ENCODE assay signal across 8 cellular contexts in the genomic region with DNA sequence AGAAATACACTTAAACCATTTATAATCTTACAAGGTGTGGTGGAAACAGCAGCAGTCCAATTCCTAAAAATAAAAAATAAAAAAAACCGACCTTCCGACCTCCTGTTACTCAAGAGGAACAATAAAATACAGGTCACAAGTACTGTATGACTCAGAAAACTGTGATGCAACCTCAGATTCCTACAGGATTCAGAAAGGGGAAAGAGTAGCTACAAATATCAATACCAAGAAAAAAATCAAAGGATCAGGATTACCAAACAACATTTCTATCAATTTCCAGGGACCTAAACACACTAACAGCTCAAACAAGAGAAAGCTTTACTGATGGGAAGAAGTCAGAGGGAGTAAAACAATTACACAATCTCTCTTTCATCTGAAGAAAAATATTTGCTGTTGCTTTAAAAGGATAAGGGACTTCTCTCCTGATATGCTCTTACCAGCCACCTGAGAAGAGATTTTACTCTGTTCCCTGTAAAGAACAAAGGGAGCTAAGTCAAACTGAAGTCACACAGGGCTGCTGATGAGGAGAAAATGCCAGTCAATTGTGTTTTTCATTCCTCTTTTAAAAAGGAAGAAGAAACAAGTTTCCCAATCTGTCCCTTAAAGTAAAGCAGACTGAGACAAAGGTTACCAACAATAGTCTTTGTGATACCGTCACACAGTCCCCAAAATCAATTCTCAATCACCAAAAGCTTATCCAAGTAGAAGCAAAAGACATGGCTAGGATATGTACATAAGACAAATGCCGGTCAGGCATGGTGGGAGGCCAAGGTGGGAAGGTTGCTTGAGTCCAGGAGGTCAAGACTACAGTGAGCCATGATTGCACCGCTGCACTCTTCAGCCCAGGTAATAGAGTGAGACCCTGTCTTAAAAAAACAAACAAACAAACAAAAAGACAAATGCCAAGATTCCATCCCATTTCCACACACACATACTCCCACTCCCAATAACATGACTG. TPM values are rescaled to one million over a fixed set of nuclear protein-coding genes. Genes with fewer than 3 reads are reported as not detected.
DNase-seq lines count a peak whose midpoint lies in the region; ATAC-seq and TF ChIP-seq lines count a peak whose summit lies in the region.

No MANE protein-coding gene starts in this region.

- H3K9me3 ChIP-seq in SK-N-SH (no peaks in the 10 kb centered on the region), psoas muscle (no peaks in the 10 kb centered on the region)

- TF ChIP-seq RAD21 in SK-N-SH (IDR thresholded peaks at IDR 0.05; ENCODE audit: low read length), result no peak

- no peak for TF ChIP-seq CTCF in SK-N-SH (IDR thresholded peaks at IDR 0.05)
- no peak for TF ChIP-seq CTCF in fibroblast of the aortic adventitia (IDR thresholded peaks at IDR 0.05; ENCODE audit: insufficient read depth, low read length)
- no peak for TF ChIP-seq CTCF in psoas muscle (IDR thresholded peaks at IDR 0.05)

- peaks cover 96% of the 10 kb centered on the region for H3K79me2 ChIP-seq in SK-N-SH (ENCODE audit: insufficient read depth)

- peak overlapping the region; percentile 23 to 81; a peak in 3 of 4 replicates for H3K27ac ChIP-seq in SK-N-SH (ENCODE audit: low read depth in 2 of 2, low read length in 1 of 2)
- peak overlapping the region; percentile 83 for H3K27ac ChIP-seq in psoas muscle

- no peak overlapping the region for H2AFZ ChIP-seq in SK-N-SH (ENCODE audit: low read depth)

- intact Hi-C loops in psoas muscle (cut with DNase I), result loop anchor here in 1 of 2 donors (5.0 kb wide), 2 partner anchors 38 to 63 kb away; partner anchors contain the start of genes AMBRA1, ATG13 and HARBI1

- H3K27me3 ChIP-seq in SK-N-SH (ENCODE audit: insufficient read depth) (no peaks in the 10 kb centered on the region), psoas muscle (ENCODE audit: insufficient read depth in 3 of 3, low read length in 2 of 3) (no peaks in the 10 kb centered on the region)

- TF ChIP-seq EP300 in SK-N-SH (IDR thresholded peaks at IDR 0.05; ENCODE audit: borderline replicate concordance in 1 of 2, low read depth in 1 of 2, low read length in 1 of 2), result no peak

- WGBS in SK-N-SH (ENCODE audit: low lambda C conversion rate), result 57% methylated on average over 5 of the region's 5 CpGs
- WGBS in psoas muscle, 3 donors, result 50 to 55% (median 51%) methylated on average over 5 of the region's 5 CpGs

- no peak for DNase-seq in T-helper 1 cell
- no peak for DNase-seq in SK-N-SH
- peak; percentile 89 for DNase-seq in fibroblast of the aortic adventitia (ENCODE audit: low read depth)
- DNase-seq in psoas muscle, result no peak
- no peak for DNase-seq in RPMI8226
- DNase-seq in NCI-H774 (lab: John Stamatoyannopoulos, UW), result no peak

- H3K36me3 ChIP-seq in SK-N-SH (replicated peaks in 1 of 2; ENCODE audit: control insufficient read depth in 1 of 2, insufficient read depth in 2 of 2, low read length in 1 of 2) (no peaks in the 10 kb centered on the region), psoas muscle (ENCODE audit: insufficient read depth in 1 of 2, low read depth in 1 of 2) (no peaks in the 10 kb centered on the region)

- POLR2A ChIA-PET in SK-N-SH (lab: Yijun Ruan, JAX), result no interaction called here

- H3K27ac Mint-ChIP-seq in T-helper 1 cell treated with Interleukin-12 subunit alpha and Interleukin-12 subunit beta and Interleukin-4 antibody, amounts not matched to agents 30 μg/mL and 1 μg/mL, for 36 hours, result peak overlapping the region; percentile 68

- peak overlapping the region; percentile 35 for H3K4me3 Mint-ChIP-seq in T-helper 1 cell treated with Interleukin-12 subunit alpha and Interleukin-12 subunit beta and Interleukin-4 antibody, amounts not matched to agents 30 μg/mL and 1 μg/mL, for 36 hours

- H4K20me1 ChIP-seq in SK-N-SH (ENCODE audit: insufficient read depth), result peaks cover 29% of the 10 kb centered on the region

- H3K4me2 ChIP-seq in SK-N-SH, result peak overlapping the region; percentile 61

- peaks cover 5% of the 10 kb centered on the region for H3K36me3 Mint-ChIP-seq in T-helper 1 cell treated with Interleukin-12 subunit alpha and Interleukin-12 subunit beta and Interleukin-4 antibody, amounts not matched to agents 30 μg/mL and 1 μg/mL, for 36 hours (ENCODE audit: low read depth)

- peaks cover 11% of the 10 kb centered on the region for H3F3A ChIP-seq in SK-N-SH (replicated peaks; ENCODE audit: insufficient read depth)

- CTCF ChIA-PET in SK-N-SH (lab: Yijun Ruan, JAX), result interaction anchor here (0.9 to 2.0 kb wide), 5 partner anchors 11 to 165 kb away, joined by 3 to 5 read pairs (median 4); no protein-coding TSS in a partner anchor

- H3K9ac ChIP-seq in SK-N-SH, result peak overlapping the region; percentile 28; the same call in 1 of the 2 replicates

- H3K4me3 ChIP-seq in SK-N-SH (ENCODE audit: low read depth in 2 of 2, low read length in 1 of 2), result no peak overlapping the region
- no peak overlapping the region for H3K4me3 ChIP-seq in fibroblast of the aortic adventitia (ENCODE audit: low read depth, low read length)
- H3K4me3 ChIP-seq in psoas muscle, result peak overlapping the region; percentile 3

- ATAC-seq in psoas muscle (peak; percentile 80 to 93 (median 86)), GM19035 (IDR thresholded peaks at IDR 0.05; ENCODE audit: unreplicated experiment) (no peak)

- H3K4me1 ChIP-seq in SK-N-SH (ENCODE audit: control insufficient read depth in 1 of 2, insufficient read depth in 2 of 2, low read depth in 1 of 2, low read length in 1 of 2) (peaks cover 0 to 32% of the 10 kb centered on the region in 2 experiments; a peak in 3 of 4 replicates), psoas muscle (peaks cover 35% of the 10 kb centered on the region)

- H3K4me1 Mint-ChIP-seq in T-helper 1 cell treated with Interleukin-12 subunit alpha and Interleukin-12 subunit beta and Interleukin-4 antibody, amounts not matched to agents 30 μg/mL and 1 μg/mL, for 36 hours (ENCODE audit: low read depth), result peaks cover 34% of the 10 kb centered on the region

- H3K9me3 Mint-ChIP-seq in T-helper 1 cell treated with Interleukin-12 subunit alpha and Interleukin-12 subunit beta and Interleukin-4 antibody, amounts not matched to agents 30 μg/mL and 1 μg/mL, for 36 hours, result no peaks in the 10 kb centered on the region

- no peaks in the 10 kb centered on the region for H3K27me3 Mint-ChIP-seq in T-helper 1 cell treated with Interleukin-12 subunit alpha and Interleukin-12 subunit beta and Interleukin-4 antibody, amounts not matched to agents 30 μg/mL and 1 μg/mL, for 36 hours (ENCODE audit: low read depth)

- no peaks in the 10 kb centered on the region for H3K9me2 ChIP-seq in SK-N-SH

TF ChIP-seq in SK-N-SH, 30 proteins besides CTCF, POLR2A, EP300 and RAD21 (continues in another document):
- TF ChIP-seq YY1 (IDR thresholded peaks at IDR 0.05; ENCODE audit: low read depth) (no peak), FOSL2 (IDR thresholded peaks at IDR 0.05; ENCODE audit: borderline replicate concordance, low read depth) (peak; percentile 73; the same call in 1 of the 2 replicates), SIN3A (IDR thresholded peaks at IDR 0.05; ENCODE audit: borderline replicate concordance, low read depth, low read length) (no peak), EZH2phosphoT487 (IDR thresholded peaks at IDR 0.05; ENCODE audit: borderline replicate concordance, low read depth) (no peak), FOXJ3 (CRISPR knock-in tag; IDR thresholded peaks at IDR 0.05) (no peak), MEF2A (IDR thresholded peaks at IDR 0.05; ENCODE audit: borderline replicate concordance, low read depth) (peak; percentile 42; the same call in 1 of the 2 replicates), MXI1 (IDR thresholded peaks at IDR 0.05; ENCODE audit: low read depth, low read length) (no peak), ZBTB33 (IDR thresholded peaks at IDR 0.05; ENCODE audit: borderline replicate concordance, low read depth) (no peak), FOXM1 (IDR thresholded peaks at IDR 0.05; ENCODE audit: low read depth) (no peak), NRF1 (IDR thresholded peaks at IDR 0.05; ENCODE audit: low read depth, low read length) (no peak), TAF1 (IDR thresholded peaks at IDR 0.05; ENCODE audit: borderline replicate concordance, low read depth, low read length) (no peak), TEAD4 (IDR thresholded peaks at IDR 0.05; ENCODE audit: borderline replicate concordance, insufficient read depth) (no peak), NFIC (IDR thresholded peaks at IDR 0.05; ENCODE audit: borderline replicate concordance) (no peak), IRF3 (IDR thresholded peaks at IDR 0.05; ENCODE audit: low read depth, low read length) (no peak)
- TF ChIP-seq, protein P1, sequence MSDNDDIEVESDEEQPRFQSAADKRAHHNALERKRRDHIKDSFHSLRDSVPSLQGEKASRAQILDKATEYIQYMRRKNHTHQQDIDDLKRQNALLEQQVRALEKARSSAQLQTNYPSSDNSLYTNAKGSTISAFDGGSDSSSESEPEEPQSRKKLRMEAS (IDR thresholded peaks at IDR 0.05; ENCODE audit: low read depth), result no peak

RNA-seq across cellular contexts. Expression of gene AMBRA1, which starts 39.3 kb away (rescaled TPM):
- 10.0 and 10.4 TPM in 2 replicates for polyA plus RNA-seq in SK-N-SH (2012; rRNA removed)
- 5.6 and 6.9 TPM in 2 replicates for polyA plus RNA-seq in SK-N-SH (2012; cell fraction: cytosol; rRNA removed)
- 9.9 and 11.9 TPM in 2 replicates for polyA plus RNA-seq in SK-N-SH (2012; cell fraction: nucleus; rRNA removed)
- total RNA-seq in fibroblast of the aortic adventitia (ENCODE audit: low replicate concordance), result 18.0 and 46.9 TPM in 2 replicates
- total RNA-seq in psoas muscle, result 10 to 100 TPM; 10.8 to 23.5 (median 18.5) TPM
- polyA plus RNA-seq in psoas muscle, result 10 to 100 TPM in 1 of 3 donors, 1 to 10 TPM in 2; 5.1 to 10.8 (median 5.3) TPM
